In the genomic region with DNA sequence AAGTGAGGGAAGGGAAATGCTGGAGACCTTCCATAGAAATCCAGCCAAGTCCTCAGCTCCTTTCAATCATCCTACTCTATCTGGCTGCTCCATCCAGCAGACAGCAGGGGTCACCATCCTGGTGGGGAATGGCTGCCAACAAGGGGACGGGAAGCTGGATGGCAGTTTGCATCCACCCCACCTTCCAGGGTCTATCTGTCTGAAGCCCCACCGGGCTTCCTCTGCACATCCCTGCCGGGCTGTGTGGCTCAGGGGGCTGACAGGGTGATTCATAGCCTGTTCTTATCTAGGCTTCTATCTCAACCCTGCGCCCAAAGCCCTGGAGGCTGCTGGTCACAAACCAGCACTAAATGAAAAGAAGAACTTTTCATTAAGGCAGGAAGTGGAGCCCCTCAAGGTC, we compare ENCODE assay signal across 8 cellular contexts. TPM values are rescaled to one million over a fixed set of nuclear protein-coding genes. Genes with fewer than 3 reads are reported as not detected.
DNase-seq lines count a peak whose midpoint lies in the region; ATAC-seq and TF ChIP-seq lines count a peak whose summit lies in the region.

No MANE protein-coding gene starts in this region.

- no peak for TF ChIP-seq POLR2A in prostate gland (IDR thresholded peaks at IDR 0.05)

- H3K36me3 Mint-ChIP-seq in activated CD4-positive, alpha-beta memory T cell treated with anti-CD3 and anti-CD28 coated beads for 36 hours = no peaks in the 10 kb centered on the region

- H3K4me3 Mint-ChIP-seq in activated CD4-positive, alpha-beta memory T cell treated with anti-CD3 and anti-CD28 coated beads for 36 hours = peak overlapping the region; percentile 75

- H3K4me1 Mint-ChIP-seq in activated CD4-positive, alpha-beta memory T cell treated with anti-CD3 and anti-CD28 coated beads for 36 hours (ENCODE audit: low read depth) = peaks cover 25% of the 10 kb centered on the region

- POLR2A ChIA-PET in activated CD4-positive, alpha-beta memory T cell treated with anti-CD3 and anti-CD28 coated beads for 36 hours (lab: Charles Lee) = no interaction called here

- intact Hi-C loops in activated CD4-positive, alpha-beta memory T cell treated with anti-CD3 and anti-CD28 coated beads for 36 hours (cut with micrococcal nuclease) = no loop called here
- intact Hi-C loops in prostate gland (cut with DNase I) = no loop called here

- H3K27ac ChIP-seq in prostate gland = no peak overlapping the region

- WGBS in prostate gland = 15% methylated on average over 4 of the region's 4 CpGs

- no peaks in the 10 kb centered on the region for H3K36me3 ChIP-seq in prostate gland

- no peaks in the 10 kb centered on the region for H3K9me3 ChIP-seq in prostate gland

- TF ChIP-seq CTCF in fibroblast of mammary gland (conservative IDR thresholded peaks at IDR 0.05; ENCODE audit: control insufficient read depth, insufficient read depth, low read depth, low read length) = peak; percentile 20
- no peak for TF ChIP-seq CTCF in prostate gland (IDR thresholded peaks at IDR 0.05)

- H3K27ac Mint-ChIP-seq in activated CD4-positive, alpha-beta memory T cell treated with anti-CD3 and anti-CD28 coated beads for 36 hours = no peak overlapping the region

- no peaks in the 10 kb centered on the region for H3K27me3 ChIP-seq in prostate gland (replicated peaks; ENCODE audit: insufficient read depth)

- no peak for ATAC-seq in GM19397 (IDR thresholded peaks at IDR 0.05; ENCODE audit: unreplicated experiment)

- CTCF ChIA-PET in activated CD4-positive, alpha-beta memory T cell treated with anti-CD3 and anti-CD28 coated beads for 36 hours (lab: Charles Lee) = interaction anchor here (0.9 to 2.9 kb wide), 9 partner anchors 9 to 114 kb away, joined by 3 to 11 read pairs (median 4); a partner anchor contains a TSS

- no peaks in the 10 kb centered on the region for H3K9me3 Mint-ChIP-seq in activated CD4-positive, alpha-beta memory T cell treated with anti-CD3 and anti-CD28 coated beads for 36 hours

- H3K4me3 ChIP-seq in fibroblast of mammary gland (ENCODE audit: control insufficient read depth, low read depth, low read length) (no peak overlapping the region), prostate gland (peak overlapping the region; percentile 52)

- no peaks in the 10 kb centered on the region for H3K4me1 ChIP-seq in prostate gland (replicated peaks)

- H3K27me3 Mint-ChIP-seq in activated CD4-positive, alpha-beta memory T cell treated with anti-CD3 and anti-CD28 coated beads for 36 hours = peaks cover 3% of the 10 kb centered on the region

- peak; percentile 68 for DNase-seq in activated CD8-positive, alpha-beta memory T cell treated with anti-CD3 and anti-CD28 coated beads for 24 hours
- no peak for DNase-seq in activated CD8-positive, alpha-beta memory T cell treated with anti-CD3 and anti-CD28 coated beads, Interleukin-2, amount 50 U/mL, for 48 hours
- DNase-seq in activated CD4-positive, alpha-beta memory T cell treated with anti-CD3 and anti-CD28 coated beads for 36 hours = peak; percentile 27
- DNase-seq in fibroblast of mammary gland (ENCODE audit: low read depth) = no peak
- no peak for DNase-seq in prostate gland (ENCODE audit: low spot score)
- DNase-seq in A172 (ENCODE audit: low spot score) = no peak
- DNase-seq in NCI-H748 treated with DMSO at 0.1 percent for 48 hours (lab: John Stamatoyannopoulos, UW) = no peak

RNA-seq across cellular contexts. Expression of a gene that starts 1.1 kb away (rescaled TPM):
- total RNA-seq in activated CD4-positive, alpha-beta memory T cell treated with anti-CD3 and anti-CD28 coated beads for 36 hours = 10 to 100 TPM; 10.2 TPM
- 100 to 1,000 TPM in 1 of 2 donors, 10 to 100 TPM in 1; 52.2 to 105 TPM for total RNA-seq in prostate gland
- 39.2 and 52.2 TPM in 2 replicates for total RNA-seq in A172 (2014; rRNA removed; shearing (Covaris generic))

RNA-seq across cellular contexts. Expression of a gene that starts 45.3 kb away (rescaled TPM):
- not detected for total RNA-seq in activated CD4-positive, alpha-beta memory T cell treated with anti-CD3 and anti-CD28 coated beads for 36 hours
- 10 to 100 TPM in 1 of 2 donors, not detected in 1; 12.5 TPM for total RNA-seq in prostate gland
- not detected in 2 replicates for total RNA-seq in A172 (2014; rRNA removed; shearing (Covaris generic))

Comparison
In these comparisons a context has a peak if more than half of its experiments do, and no peak if none do; other contexts are left out.
1. DNase-seq: peak in activated CD8-positive, alpha-beta memory T cell treated with anti-CD3 and anti-CD28 coated beads for 24 hours (single experiment) and activated CD4-positive, alpha-beta memory T cell treated with anti-CD3 and anti-CD28 coated beads for 36 hours (single experiment); none in activated CD8-positive, alpha-beta memory T cell treated with anti-CD3 and anti-CD28 coated beads, Interleukin-2, amount 50 U/mL, for 48 hours (single experiment), fibroblast of mammary gland (single experiment), prostate gland (single experiment), A172 (single experiment) and NCI-H748 treated with DMSO at 0.1 percent for 48 hours (single experiment).